ENCODE assay signal across 10 cellular contexts in the genomic region with DNA sequence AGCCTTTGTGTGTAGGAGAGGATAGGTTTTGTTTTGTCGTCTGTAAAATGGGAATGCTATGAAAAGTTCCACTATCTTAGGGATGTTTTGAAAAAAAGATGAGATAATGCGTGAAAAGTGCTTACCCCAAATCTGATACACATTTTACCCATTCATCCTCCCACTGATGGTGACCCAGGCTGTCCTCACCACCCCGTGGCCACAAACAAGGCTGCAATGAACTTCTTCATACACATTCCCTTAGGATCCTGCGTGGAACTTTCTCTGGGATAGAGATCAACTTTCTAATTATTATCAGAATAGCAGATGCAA. TPM values are rescaled to one million over a fixed set of nuclear protein-coding genes. Genes with fewer than 3 reads are reported as not detected.
DNase-seq lines count a peak whose midpoint lies in the region; ATAC-seq, FAIRE-seq and TF ChIP-seq lines count a peak whose summit lies in the region.
"Had no signal": no experiment of that assay in that cellular context is flagged by ENCODE, and none has a peak within 500 bp of the region (broad histone marks: within the 10 kb centered on the region; RNA-seq: fewer than 3 reads in every experiment).

No MANE protein-coding gene starts in this region.

- H3K27ac Mint-ChIP-seq in activated T-cell treated with anti-CD3 and anti-CD28 coated beads, Interleukin-2, amount 50 U/mL, for 24 hours: no peak overlapping the region
- no peak overlapping the region for H3K27ac Mint-ChIP-seq in activated naive CD8-positive, alpha-beta T cell treated with anti-CD3 and anti-CD28 coated beads, Interleukin-2, amount 10 ng/mL, durations not matched to agents 7 days and 5 days

- H3K4me1 ChIP-seq in kidney (ENCODE audit: control insufficient read depth in 1 of 2, insufficient read depth in 1 of 2, low read depth in 1 of 2, low read length in 2 of 2) (peaks cover 23 to 25% of the 10 kb centered on the region in 2 donors), testis (no peaks in the 10 kb centered on the region)

- TF ChIP-seq CTCF in kidney (IDR thresholded peaks at IDR 0.05; ENCODE audit: borderline replicate concordance, extremely low read depth, insufficient read depth) (no peak), testis (IDR thresholded peaks at IDR 0.05) (no peak)

- peaks cover 73% of the 10 kb centered on the region for H3K27me3 Mint-ChIP-seq in activated T-cell treated with anti-CD3 and anti-CD28 coated beads, Interleukin-2, amount 50 U/mL, for 24 hours
- peaks cover 23% of the 10 kb centered on the region for H3K27me3 Mint-ChIP-seq in activated naive CD8-positive, alpha-beta T cell treated with anti-CD3 and anti-CD28 coated beads, Interleukin-2, amount 10 ng/mL, durations not matched to agents 7 days and 5 days

- H3K36me3 Mint-ChIP-seq in activated T-cell treated with anti-CD3 and anti-CD28 coated beads, Interleukin-2, amount 50 U/mL, for 24 hours (ENCODE audit: low read depth): no peaks in the 10 kb centered on the region
- no peaks in the 10 kb centered on the region for H3K36me3 Mint-ChIP-seq in activated naive CD8-positive, alpha-beta T cell treated with anti-CD3 and anti-CD28 coated beads, Interleukin-2, amount 10 ng/mL, durations not matched to agents 7 days and 5 days

- H3K27ac ChIP-seq in kidney (ENCODE audit: low read depth in 2 of 2, low read length in 2 of 2) (no peak overlapping the region), testis (no peak overlapping the region)

- no peak for ATAC-seq in activated naive CD8-positive, alpha-beta T cell treated with anti-CD3 and anti-CD28 coated beads, Interleukin-2, amount 10 ng/mL, durations not matched to agents 7 days and 5 days (ENCODE audit: low read depth)
- ATAC-seq in HG03097 (IDR thresholded peaks at IDR 0.05; ENCODE audit: low FRiP score, unreplicated experiment): no peak

- no peak overlapping the region for H3K9ac ChIP-seq in kidney (ENCODE audit: low read length in 2 of 2)

- no peak for FAIRE-seq in kidney (lab: Jason Lieb, UNC)
- FAIRE-seq: GM19239 had no signal

- peak overlapping the region; percentile 51 to 81 for H3K4me3 ChIP-seq in kidney (ENCODE audit: low read length in 2 of 2)
- peak overlapping the region; percentile 57 to 65 for H3K4me3 ChIP-seq in testis

- H3K4me3 Mint-ChIP-seq in activated T-cell treated with anti-CD3 and anti-CD28 coated beads, Interleukin-2, amount 50 U/mL, for 24 hours: peak overlapping the region; percentile 51
- peak overlapping the region; percentile 51 for H3K4me3 Mint-ChIP-seq in activated naive CD8-positive, alpha-beta T cell treated with anti-CD3 and anti-CD28 coated beads, Interleukin-2, amount 10 ng/mL, durations not matched to agents 7 days and 5 days

- H3K4me1 Mint-ChIP-seq in activated T-cell treated with anti-CD3 and anti-CD28 coated beads, Interleukin-2, amount 50 U/mL, for 24 hours (ENCODE audit: low read depth): peaks cover 9% of the 10 kb centered on the region
- H3K4me1 Mint-ChIP-seq in activated naive CD8-positive, alpha-beta T cell treated with anti-CD3 and anti-CD28 coated beads, Interleukin-2, amount 10 ng/mL, durations not matched to agents 7 days and 5 days: peaks cover 1% of the 10 kb centered on the region

- H3K9me3 ChIP-seq in kidney (ENCODE audit: control insufficient read depth in 1 of 2, low read length in 2 of 2) (peaks cover 0 to 3% of the 10 kb centered on the region in 2 donors), testis (no peaks in the 10 kb centered on the region)

- no peak for DNase-seq in activated T-cell treated with anti-CD3 and anti-CD28 coated beads, Interleukin-2, amount 50 U/mL, for 24 hours
- DNase-seq in activated T-cell treated with anti-CD3 and anti-CD28 coated beads, Interleukin-2, amount 50 U/mL, for 48 hours: no peak
- no peak for DNase-seq in activated naive CD8-positive, alpha-beta T cell treated with anti-CD3 and anti-CD28 coated beads, Interleukin-2, amount 10 ng/mL, durations not matched to agents 7 days and 5 days
- DNase-seq in kidney: no peak
- DNase-seq in testis: no peak
- no peak for DNase-seq in DMS153 (lab: John Stamatoyannopoulos, UW)
- no peak for DNase-seq in NCI-H748 treated with DMSO at 0.1 percent for 48 hours (lab: John Stamatoyannopoulos, UW)

- peaks cover 10% of the 10 kb centered on the region for H3K9me3 Mint-ChIP-seq in activated T-cell treated with anti-CD3 and anti-CD28 coated beads, Interleukin-2, amount 50 U/mL, for 24 hours
- H3K9me3 Mint-ChIP-seq in activated naive CD8-positive, alpha-beta T cell treated with anti-CD3 and anti-CD28 coated beads, Interleukin-2, amount 10 ng/mL, durations not matched to agents 7 days and 5 days: no peaks in the 10 kb centered on the region

- H3K36me3 ChIP-seq in kidney (ENCODE audit: control insufficient read depth in 1 of 2, insufficient read depth in 2 of 2, low read length in 2 of 2) (peaks cover 0 to 3% of the 10 kb centered on the region in 2 donors), testis (ENCODE audit: low read depth, missing control alignments) (no peaks in the 10 kb centered on the region)

- intact Hi-C loops in kidney (cut with DNase I) (no loop called here), testis (cut with DNase I; ENCODE audit: low total_unique reads) (no loop called here)

- 13 to 29% methylated on average over 4 of the region's 4 CpGs for WGBS in testis, 2 donors

- POLR2A ChIA-PET in activated naive CD8-positive, alpha-beta T cell treated with anti-CD3 and anti-CD28 coated beads, Interleukin-2, amount 10 ng/mL, durations not matched to agents 7 days and 5 days (lab: Charles Lee): no interaction called here

- H3K27me3 ChIP-seq in testis: no peaks in the 10 kb centered on the region

- no peak for TF ChIP-seq POLR2A in testis (IDR thresholded peaks at IDR 0.05)

RNA-seq across cellular contexts. Expression of gene OGDHL, which starts 0.4 kb away (rescaled TPM):
- total RNA-seq in activated naive CD8-positive, alpha-beta T cell treated with anti-CD3 and anti-CD28 coated beads, Interleukin-2, amount 10 ng/mL, durations not matched to agents 7 days and 5 days: not detected
- total RNA-seq in kidney (82.8 TPM), testis (10 to 100 TPM; 10.7 to 16.6 TPM)
- polyA plus RNA-seq in kidney (ENCODE audit: insufficient read depth, low read depth, low replicate concordance) (247 TPM), testis (ENCODE audit: insufficient read depth, low read depth, low replicate concordance) (6.4 TPM)
- total RNA-seq: RPMI7951 had no signal

Comparison
In these comparisons a context has a peak if more than half of its experiments do, and no peak if none do; other contexts are left out.
1. RNA of gene OGDHL, which starts 0.4 kb away (total RNA-seq): 82.8 TPM in kidney (single experiment) and 10.7 to 16.6 TPM in testis; not detected in activated naive CD8-positive, alpha-beta T cell treated with anti-CD3 and anti-CD28 coated beads, Interleukin-2, amount 10 ng/mL, durations not matched to agents 7 days and 5 days; every median in the first group is over 10 times any median in the second.